ENCODE assay signal across 19 cellular contexts in the genomic region with DNA sequence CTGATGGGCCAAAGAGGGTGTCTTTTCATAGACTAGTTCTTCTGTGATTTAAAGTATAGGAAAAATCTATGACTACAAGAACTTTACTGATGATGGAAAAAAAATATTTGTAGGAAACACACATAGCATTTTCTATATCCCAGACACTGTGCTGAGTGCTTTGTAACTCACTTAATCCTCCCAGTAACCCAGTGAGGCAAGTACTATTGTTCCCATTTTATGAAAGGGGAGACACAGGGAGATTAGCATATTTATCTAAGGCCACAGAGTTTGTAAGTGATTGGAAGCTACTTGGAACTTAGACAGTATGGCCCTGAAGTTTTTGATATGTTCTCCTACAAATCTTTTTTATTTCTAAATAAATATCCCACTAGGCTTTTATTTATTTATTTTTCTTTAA. TPM values are rescaled to one million over a fixed set of nuclear protein-coding genes. Genes with fewer than 3 reads are reported as not detected.
A peak's percentile ranks its signal among the peaks of the same experiment; 100 is the strongest.
DNase-seq lines count a peak whose midpoint lies in the region; ATAC-seq and TF ChIP-seq lines count a peak whose summit lies in the region.
"Had no signal": no experiment of that assay in that cellular context is flagged by ENCODE, and none has a peak within 500 bp of the region (broad histone marks: within the 10 kb centered on the region; RNA-seq: fewer than 3 reads in every experiment).

No MANE protein-coding gene starts in this region.

- no TSS peak for BruUV-seq in A673 (replicated peaks; lab: Mats Ljungman, UMichigan)

- H3K4me1 Mint-ChIP-seq in WTC11 (no peaks in the 10 kb centered on the region), endodermal cell (peaks cover 8% of the 10 kb centered on the region), neural progenitor cell (peaks cover 5% of the 10 kb centered on the region)
- H3K4me1 Mint-ChIP-seq: B cell, GM23338 had no signal

- H3K27ac Mint-ChIP-seq in WTC11 (peak overlapping the region; percentile 45; the same call in 1 of the 2 replicates), endodermal cell (peak overlapping the region; percentile 8), neural progenitor cell (peak overlapping the region; percentile 15)
- H3K27ac Mint-ChIP-seq: B cell, GM23338, H9 had no signal

- no peaks in the 10 kb centered on the region for H3K4me1 ChIP-seq in A673 (ENCODE audit: insufficient read depth, low read length, poor library complexity, severe bottlenecking)
- H3K4me1 ChIP-seq in endodermal cell (ENCODE audit: control insufficient read depth, insufficient read depth, low read length): no peaks in the 10 kb centered on the region
- H3K4me1 ChIP-seq in neural progenitor cell: peaks cover 11% of the 10 kb centered on the region
- H3K4me1 ChIP-seq: BLaER1 had no signal

- H3K27me3 Mint-ChIP-seq in WTC11 (ENCODE audit: low read depth) (no peaks in the 10 kb centered on the region), endodermal cell (ENCODE audit: insufficient read depth) (no peaks in the 10 kb centered on the region), neural progenitor cell (ENCODE audit: insufficient read depth, low read depth) (no peaks in the 10 kb centered on the region)
- H3K27me3 Mint-ChIP-seq: B cell; CD4-positive, CD25-positive, alpha-beta regulatory T cell; CD8-positive, alpha-beta memory T cell had no signal

- no peak overlapping the region for H2AFZ ChIP-seq in neural progenitor cell (replicated peaks)
- H2AFZ ChIP-seq: GM23338 had no signal

- H3F3A ChIP-seq in neural progenitor cell (ENCODE audit: low read depth): no peaks in the 10 kb centered on the region

- intact Hi-C loops in A673 (cut with micrococcal nuclease; ENCODE audit: unreplicated experiment): no loop called here

- DNase-seq in A673 (ENCODE audit: low spot score): peak; percentile 23
- no peak for DNase-seq in WTC11 (ENCODE audit: low spot score)
- no peak for DNase-seq in endodermal cell
- peak; percentile 63 for DNase-seq in neural progenitor cell (ENCODE audit: low spot score)
- DNase-seq in activated naive CD4-positive, alpha-beta T cell treated with Interleukin-2 at 50 U/mL for 16 hours: no peak
- DNase-seq in DMS 273 (lab: John Stamatoyannopoulos, UW; ENCODE audit: unreplicated experiment): no peak
- no peak for DNase-seq in mucosa of gallbladder (ENCODE audit: low spot score)
- DNase-seq: CD4-positive, CD25-positive, alpha-beta regulatory T cell; CD8-positive, alpha-beta memory T cell; DMS53; DMS79 treated with DMSO at 0.1 percent for 48 hours; GF-D8; H9 had no signal

- POLR2A ChIA-PET in A673 (lab: Charles Lee; ENCODE audit: low non-redundant PET) (no interaction called here), WTC11 (lab: Charles Lee) (no interaction called here)

- H3K4me3 Mint-ChIP-seq in WTC11 (no peak overlapping the region), endodermal cell (no peak overlapping the region), neural progenitor cell (no peak overlapping the region)
- H3K4me3 Mint-ChIP-seq: B cell; CD4-positive, CD25-positive, alpha-beta regulatory T cell; CD8-positive, alpha-beta memory T cell; GM23338; H9 had no signal

- H3K4me2 ChIP-seq in neural progenitor cell: peak overlapping the region; percentile 49
- H3K4me2 ChIP-seq: BLaER1, GM23338 had no signal

- no peaks in the 10 kb centered on the region for H3K27me3 ChIP-seq in A673 (replicated peaks; ENCODE audit: insufficient read depth, low read depth, low read length, poor library complexity)
- no peaks in the 10 kb centered on the region for H3K27me3 ChIP-seq in endodermal cell (ENCODE audit: control insufficient read depth, insufficient read depth, low read length, poor library complexity, severe bottlenecking)
- H3K27me3 ChIP-seq in neural progenitor cell: no peaks in the 10 kb centered on the region
- H3K27me3 ChIP-seq: BLaER1 had no signal

- CTCF ChIA-PET in A673 (lab: Charles Lee) (no interaction called here), WTC11 (lab: Charles Lee) (no interaction called here)

- H3K27ac ChIP-seq in A673 (ENCODE audit: low read depth, low read length, poor library complexity, severe bottlenecking) (no peak overlapping the region), endodermal cell (ENCODE audit: low read depth, low read length) (no peak overlapping the region), neural progenitor cell (no peak overlapping the region)
- H3K27ac ChIP-seq: BLaER1, C4-2B had no signal

- H3K9me3 Mint-ChIP-seq in WTC11 (no peaks in the 10 kb centered on the region), endodermal cell (no peaks in the 10 kb centered on the region), neural progenitor cell (no peaks in the 10 kb centered on the region)
- H3K9me3 Mint-ChIP-seq: CD4-positive, CD25-positive, alpha-beta regulatory T cell; CD8-positive, alpha-beta memory T cell; GM23338; H9 had no signal

- H3K36me3 ChIP-seq in A673 (ENCODE audit: insufficient read depth, low read length, poor library complexity, severe bottlenecking) (peaks cover 91% of the 10 kb centered on the region), endodermal cell (ENCODE audit: control insufficient read depth, insufficient read depth, low read length) (peaks cover 78% of the 10 kb centered on the region), neural progenitor cell (peaks cover 25% of the 10 kb centered on the region)

- H3K79me2 ChIP-seq in neural progenitor cell (ENCODE audit: low read depth): peaks cover 33% of the 10 kb centered on the region

- ATAC-seq in WTC11: no peak
- no peak for ATAC-seq in HG02610 (IDR thresholded peaks at IDR 0.05; ENCODE audit: unreplicated experiment)
- ATAC-seq: GM23338, HCT116 had no signal

- TF ChIP-seq CTCF in A673 (conservative IDR thresholded peaks at IDR 0.05; ENCODE audit: low read depth, low read length) (no peak), WTC11 (IDR thresholded peaks at IDR 0.05) (no peak), endodermal cell (conservative IDR thresholded peaks at IDR 0.05) (no peak), neural progenitor cell (IDR thresholded peaks at IDR 0.05) (no peak)

- H3K36me3 Mint-ChIP-seq in WTC11: peaks cover 63% of the 10 kb centered on the region
- peaks cover 67% of the 10 kb centered on the region for H3K36me3 Mint-ChIP-seq in endodermal cell (ENCODE audit: low read depth)
- peaks cover 15% of the 10 kb centered on the region for H3K36me3 Mint-ChIP-seq in neural progenitor cell

- H3K4me3 ChIP-seq in A673 (ENCODE audit: low read depth, low read length, poor library complexity, severe bottlenecking): no peak overlapping the region
- no peak overlapping the region for H3K4me3 ChIP-seq in endodermal cell (ENCODE audit: low read length)
- H3K4me3 ChIP-seq in neural progenitor cell: peak overlapping the region; percentile 4
- H3K4me3 ChIP-seq: BLaER1, GM23338 had no signal

- peaks cover 7% of the 10 kb centered on the region for H4K20me1 ChIP-seq in neural progenitor cell (ENCODE audit: low read depth)

- H3K9ac ChIP-seq in endodermal cell (ENCODE audit: extremely low read depth, low read length, poor library complexity, severe bottlenecking) (no peak overlapping the region), neural progenitor cell (no peak overlapping the region)
- H3K9ac ChIP-seq: BLaER1 had no signal

- no peaks in the 10 kb centered on the region for H3K9me3 ChIP-seq in A673 (ENCODE audit: low read depth, low read length, poor library complexity, severe bottlenecking)
- H3K9me3 ChIP-seq in endodermal cell (ENCODE audit: control insufficient read depth, low read length): no peaks in the 10 kb centered on the region
- no peaks in the 10 kb centered on the region for H3K9me3 ChIP-seq in neural progenitor cell (ENCODE audit: low read depth)
- H3K9me3 ChIP-seq: BLaER1 had no signal

TF ChIP-seq in WTC11, 78 proteins besides CTCF, POLR2A, EP300 and RAD21:
- no peak for TF ChIP-seq NFE2L1 (CRISPR knock-in tag; IDR thresholded peaks at IDR 0.05)
- no peak for TF ChIP-seq ZBTB43 (CRISPR knock-in tag; IDR thresholded peaks at IDR 0.05)
- no peak for TF ChIP-seq TCF7 (CRISPR knock-in tag; IDR thresholded peaks at IDR 0.05; ENCODE audit: low read depth)
- TF ChIP-seq JAZF1 (CRISPR knock-in tag; IDR thresholded peaks at IDR 0.05): no peak
- TF ChIP-seq, protein P1, sequence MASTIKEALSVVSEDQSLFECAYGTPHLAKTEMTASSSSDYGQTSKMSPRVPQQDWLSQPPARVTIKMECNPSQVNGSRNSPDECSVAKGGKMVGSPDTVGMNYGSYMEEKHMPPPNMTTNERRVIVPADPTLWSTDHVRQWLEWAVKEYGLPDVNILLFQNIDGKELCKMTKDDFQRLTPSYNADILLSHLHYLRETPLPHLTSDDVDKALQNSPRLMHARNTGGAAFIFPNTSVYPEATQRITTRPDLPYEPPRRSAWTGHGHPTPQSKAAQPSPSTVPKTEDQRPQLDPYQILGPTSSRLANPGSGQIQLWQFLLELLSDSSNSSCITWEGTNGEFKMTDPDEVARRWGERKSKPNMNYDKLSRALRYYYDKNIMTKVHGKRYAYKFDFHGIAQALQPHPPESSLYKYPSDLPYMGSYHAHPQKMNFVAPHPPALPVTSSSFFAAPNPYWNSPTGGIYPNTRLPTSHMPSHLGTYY (CRISPR knock-in tag; IDR thresholded peaks at IDR 0.05): no peak
- TF ChIP-seq CREM (CRISPR knock-in tag; IDR thresholded peaks at IDR 0.05): no peak
TF ChIP-seq in WTC11: peak in this region for 0.

RNA-seq across cellular contexts. Expression of gene PRPF39, which starts 19.9 kb away (rescaled TPM):
- total RNA-seq in A673 (2021) (57.4 and 63.6 TPM in 2 replicates), WTC11 (2021) (32.3 to 39.3 TPM (median 34.4 TPM) in 3 replicates), endodermal cell (10 to 100 TPM; 50.7 to 50.8 TPM), neural progenitor cell (ENCODE audit: low replicate concordance) (48.2 and 97.2 TPM in 2 replicates), mucosa of gallbladder (29.2 TPM)
- 43.6 TPM for polyA plus RNA-seq in endodermal cell (2013, experiment 1 of 2)
- polyA plus RNA-seq in endodermal cell (2013, experiment 2 of 2): 34.9 TPM

RNA-seq across cellular contexts. Expression of gene FKBP3, which starts 30.5 kb away (rescaled TPM):
- 162 and 164 TPM in 2 replicates for total RNA-seq in A673 (2021)
- total RNA-seq in WTC11 (2021): 118 TPM in 3 replicates
- total RNA-seq in endodermal cell: 100 to 1,000 TPM; 153 to 188 TPM
- polyA plus RNA-seq in endodermal cell (2013, experiment 1 of 2): 158 TPM
- polyA plus RNA-seq in endodermal cell (2013, experiment 2 of 2): 159 TPM
- 149 and 209 TPM in 2 replicates for total RNA-seq in neural progenitor cell (ENCODE audit: low replicate concordance)
- 39.0 TPM for total RNA-seq in mucosa of gallbladder

RNA-seq across cellular contexts. Expression of gene FANCM, which starts 31.9 kb away (rescaled TPM):
- total RNA-seq in A673 (2021): 20.8 and 21.5 TPM in 2 replicates
- 12.9 to 16.7 TPM (median 13.7 TPM) in 3 replicates for total RNA-seq in WTC11 (2021)
- total RNA-seq in endodermal cell: 10 to 100 TPM; 13.1 to 15.8 TPM
- polyA plus RNA-seq in endodermal cell (2013, experiment 1 of 2): 8.0 TPM
- polyA plus RNA-seq in endodermal cell (2013, experiment 2 of 2): 9.6 TPM
- 18.6 and 29.4 TPM in 2 replicates for total RNA-seq in neural progenitor cell (ENCODE audit: low replicate concordance)
- total RNA-seq in mucosa of gallbladder: 4.5 TPM

Comparison
In these comparisons a context has a peak if more than half of its experiments do, and no peak if none do; other contexts are left out.
1. DNase-seq: peak in A673 (single experiment) and neural progenitor cell (single experiment); none in WTC11 (single experiment), endodermal cell (single experiment), activated naive CD4-positive, alpha-beta T cell treated with Interleukin-2 at 50 U/mL for 16 hours (single experiment), DMS 273 (single experiment) and mucosa of gallbladder (single experiment).
2. Peak in every context shown above with its lines, with median percentiles within 50 percentile points of each other: H3K27ac Mint-ChIP-seq.